22 cellular contexts compared by ENCODE assay signal in the genomic region with DNA sequence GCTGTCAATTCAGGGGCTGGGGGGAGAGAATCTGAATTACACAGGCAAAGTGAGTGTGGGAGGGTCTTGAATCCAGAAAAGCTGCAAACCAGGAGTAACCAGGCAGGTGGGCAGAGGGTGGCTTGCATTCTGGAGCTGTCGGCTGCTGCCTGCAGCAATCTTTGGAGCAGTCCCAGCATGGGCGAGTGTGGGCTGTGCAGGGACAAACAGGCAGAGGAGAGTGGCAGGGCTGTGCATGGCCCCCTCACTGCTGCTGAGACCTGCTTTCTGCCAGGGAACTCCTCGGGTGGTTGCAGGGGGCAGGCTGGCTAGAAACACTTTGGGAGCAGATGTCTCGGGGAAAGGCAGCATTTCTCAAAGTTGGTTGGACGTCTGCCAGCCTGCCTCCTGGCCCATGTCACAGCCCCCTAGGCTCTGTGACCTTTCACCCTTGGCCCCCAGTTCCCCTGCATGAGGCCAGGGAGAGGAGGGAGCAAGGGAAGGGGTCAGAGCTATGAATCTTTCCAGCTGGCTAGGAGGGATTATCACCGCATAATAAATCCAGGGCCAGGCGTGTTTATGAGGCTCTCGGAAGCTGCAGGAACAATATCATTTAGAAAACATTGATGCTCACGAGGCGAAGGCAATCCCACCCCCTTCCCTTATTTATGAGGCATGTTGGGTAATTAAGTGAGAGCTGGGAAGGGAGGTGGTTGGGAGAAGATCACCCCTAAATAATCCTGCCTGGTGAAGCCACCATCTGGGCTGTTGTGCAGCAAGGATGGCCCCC.
A peak's percentile ranks its signal among the peaks of the same experiment; 100 is the strongest.
DNase-seq lines count a peak whose midpoint lies in the region; ATAC-seq, FAIRE-seq and TF ChIP-seq lines count a peak whose summit lies in the region.
"Had no signal": no experiment of that assay in that cellular context is flagged by ENCODE, and none has a peak within 500 bp of the region (broad histone marks: within the 10 kb centered on the region; RNA-seq: fewer than 3 reads in every experiment).

No MANE protein-coding gene starts in this region.

- no peaks in the 10 kb centered on the region for H3K36me3 ChIP-seq in left lung
- H3K36me3 ChIP-seq: vagina had no signal

- TF ChIP-seq CTCF in D721Med (IDR thresholded peaks at IDR 0.05; ENCODE audit: insufficient read depth, missing control alignments) (no peak), brain (conservative IDR thresholded peaks at IDR 0.05) (no peak), left lung (IDR thresholded peaks at IDR 0.05) (no peak)

- H3K27me3 Mint-ChIP-seq in brain: peaks cover 8% of the 10 kb centered on the region
- H3K27me3 Mint-ChIP-seq in activated T-cell treated with anti-CD3 and anti-CD28 coated beads, Interleukin-2, amount 50 U/mL, for 4 hours (ENCODE audit: low read depth): peaks cover 15% of the 10 kb centered on the region
- H3K27me3 Mint-ChIP-seq: activated CD4-positive, alpha-beta T cell treated with anti-CD3 and anti-CD28 coated beads, Interleukin-2, amount 10 ng/mL, durations not matched to agents 24 days and 14 days had no signal

- DNase-seq in D721Med (ENCODE audit: insufficient read length, low spot score) (peak; percentile 75), HEK293T (ENCODE audit: extremely low spot score) (peak; percentile 15), posterior cingulate gyrus (peak in 8 of 10 donors; percentile 48 to 94 (median 74)), left lung (no peak), T-helper 9 cell (no peak)
- no peak for DNase-seq in activated T-cell treated with anti-CD3 and anti-CD28 coated beads, Interleukin-2, amount 50 U/mL, for 4 hours
- DNase-seq: activated CD4-positive, alpha-beta T cell treated with anti-CD3 and anti-CD28 coated beads, Interleukin-2, amount 10 ng/mL, durations not matched to agents 24 days and 14 days; activated CD8-positive, alpha-beta memory T cell treated with anti-CD3 and anti-CD28 coated beads, Interleukin-2, amount 10 ng/mL, durations not matched to agents 7 days and 5 days; CD4-positive, alpha-beta memory T cell; DMS53; erythroblast; HCEC 1CT; NCI-H1417 had no signal

- peaks cover 0 to 7% (median 0%) of the 10 kb centered on the region in 5 experiments for H3K9me3 Mint-ChIP-seq in brain
- peaks cover 4% of the 10 kb centered on the region for H3K9me3 Mint-ChIP-seq in activated T-cell treated with anti-CD3 and anti-CD28 coated beads, Interleukin-2, amount 50 U/mL, for 4 hours
- H3K9me3 Mint-ChIP-seq: activated CD4-positive, alpha-beta T cell treated with anti-CD3 and anti-CD28 coated beads, Interleukin-2, amount 10 ng/mL, durations not matched to agents 24 days and 14 days; activated T-helper 1 cell treated with anti-CD3 and anti-CD28 coated beads, Interleukin-12 subunit alpha, Interleukin-12 subunit beta, Interleukin-2, Interleukin-4 antibody, amounts not matched to agents 30 ng/mL and 10 ng/mL and 1 ng/mL, durations not matched to agents 14 hours and 24 hours and 36 hours; CD4-positive, alpha-beta memory T cell; T-helper 1 cell treated with Interleukin-12 subunit alpha and Interleukin-12 subunit beta and Interleukin-4 antibody, amounts not matched to agents 30 μg/mL and 1 μg/mL, for 36 hours had no signal

- ATAC-seq in left lung: no peak
- ATAC-seq in activated T-cell treated with anti-CD3 and anti-CD28 coated beads, Interleukin-2, amount 50 U/mL, for 4 hours: no peak
- ATAC-seq: activated CD8-positive, alpha-beta memory T cell treated with anti-CD3 and anti-CD28 coated beads, Interleukin-2, amount 10 ng/mL, durations not matched to agents 7 days and 5 days; activated naive CD4-positive, alpha-beta T cell treated with anti-CD3 and anti-CD28 coated beads, Interleukin-2, amount 50 U/mL, for 72 hours had no signal

- H3K4me3 Mint-ChIP-seq in brain: peak overlapping the region in 3 of 5 experiments; percentile 36 to 44 (median 39)
- H3K4me3 Mint-ChIP-seq in activated T-cell treated with anti-CD3 and anti-CD28 coated beads, Interleukin-2, amount 50 U/mL, for 4 hours: no peak overlapping the region
- H3K4me3 Mint-ChIP-seq: activated CD4-positive, alpha-beta T cell treated with anti-CD3 and anti-CD28 coated beads, Interleukin-2, amount 10 ng/mL, durations not matched to agents 24 days and 14 days; activated CD8-positive, alpha-beta memory T cell treated with anti-CD3 and anti-CD28 coated beads, Interleukin-2, amount 10 ng/mL, durations not matched to agents 7 days and 5 days; activated T-helper 1 cell treated with anti-CD3 and anti-CD28 coated beads, Interleukin-12 subunit alpha, Interleukin-12 subunit beta, Interleukin-2, Interleukin-4 antibody, amounts not matched to agents 30 ng/mL and 10 ng/mL and 1 ng/mL, durations not matched to agents 14 hours and 24 hours and 36 hours; CD4-positive, alpha-beta memory T cell; memory B cell; T-helper 1 cell treated with Interleukin-12 subunit alpha and Interleukin-12 subunit beta and Interleukin-4 antibody, amounts not matched to agents 30 μg/mL and 1 μg/mL, for 36 hours had no signal

- POLR2A ChIA-PET in HEK293T (lab: Yijun Ruan, JAX): no interaction called here

- FAIRE-seq in D721Med (lab: Jason Lieb, UNC): peak; percentile 69
- FAIRE-seq: astrocyte, frontal cortex had no signal

- peaks cover 0 to 15% of the 10 kb centered on the region in 2 donors for H3K27me3 ChIP-seq in left lung
- H3K27me3 ChIP-seq: vagina had no signal

- no peak overlapping the region for H3K4me3 ChIP-seq in left lung
- H3K4me3 ChIP-seq: vagina had no signal

- H3K9me3 ChIP-seq in left lung: no peaks in the 10 kb centered on the region
- H3K9me3 ChIP-seq: vagina had no signal

- H3K27ac ChIP-seq in left lung: no peak overlapping the region
- H3K27ac ChIP-seq: vagina had no signal

- H3K36me3 Mint-ChIP-seq in brain: no peaks in the 10 kb centered on the region
- no peaks in the 10 kb centered on the region for H3K36me3 Mint-ChIP-seq in activated T-cell treated with anti-CD3 and anti-CD28 coated beads, Interleukin-2, amount 50 U/mL, for 4 hours (ENCODE audit: insufficient read depth)
- H3K36me3 Mint-ChIP-seq: activated CD8-positive, alpha-beta memory T cell treated with anti-CD3 and anti-CD28 coated beads, Interleukin-2, amount 10 ng/mL, durations not matched to agents 7 days and 5 days; activated naive CD4-positive, alpha-beta T cell treated with anti-CD3 and anti-CD28 coated beads, Interleukin-2, amount 50 U/mL, for 72 hours; CD4-positive, alpha-beta memory T cell; IgD-negative memory B cell had no signal

- intact Hi-C loops in posterior cingulate gyrus (cut with DNase I): no loop called here
- intact Hi-C loops in left lung (cut with DNase I): no loop called here

- CTCF ChIA-PET in HEK293T (lab: Yijun Ruan, JAX): interaction anchor here (0.8 kb wide), 1 partner anchor 36 kb away, joined by 3 read pairs; no protein-coding TSS in a partner anchor

- H3K4me1 Mint-ChIP-seq in brain: peaks cover 69% of the 10 kb centered on the region
- peaks cover 2% of the 10 kb centered on the region for H3K4me1 Mint-ChIP-seq in activated T-cell treated with anti-CD3 and anti-CD28 coated beads, Interleukin-2, amount 50 U/mL, for 4 hours (ENCODE audit: low read depth)
- H3K4me1 Mint-ChIP-seq: CD4-positive, alpha-beta memory T cell; IgD-negative memory B cell; memory B cell had no signal

- H3K27ac Mint-ChIP-seq in brain: peak overlapping the region; percentile 40 to 86 (median 71)
- H3K27ac Mint-ChIP-seq: activated CD4-positive, alpha-beta T cell treated with anti-CD3 and anti-CD28 coated beads, Interleukin-2, amount 10 ng/mL, durations not matched to agents 24 days and 14 days; activated CD8-positive, alpha-beta memory T cell treated with anti-CD3 and anti-CD28 coated beads, Interleukin-2, amount 10 ng/mL, durations not matched to agents 7 days and 5 days; activated T-helper 1 cell treated with anti-CD3 and anti-CD28 coated beads, Interleukin-12 subunit alpha, Interleukin-12 subunit beta, Interleukin-2, Interleukin-4 antibody, amounts not matched to agents 30 ng/mL and 10 ng/mL and 1 ng/mL, durations not matched to agents 14 hours and 24 hours and 36 hours; CD4-positive, alpha-beta memory T cell; IgD-negative memory B cell; memory B cell; T-helper 1 cell treated with Interleukin-12 subunit alpha and Interleukin-12 subunit beta and Interleukin-4 antibody, amounts not matched to agents 30 μg/mL and 1 μg/mL, for 36 hours had no signal

- H3K4me1 ChIP-seq in left lung: no peaks in the 10 kb centered on the region
- H3K4me1 ChIP-seq: vagina had no signal

TF ChIP-seq in HEK293T, 16 proteins besides CTCF, POLR2A, EP300 and RAD21:
- TF ChIP-seq FOXM1 (IDR thresholded peaks at IDR 0.05; ENCODE audit: borderline replicate concordance) (no peak), ARNT (IDR thresholded peaks at IDR 0.05) (no peak), SP1 (IDR thresholded peaks at IDR 0.05) (no peak), TARDBP (IDR thresholded peaks at IDR 0.05) (no peak), HDGF (IDR thresholded peaks at IDR 0.05; ENCODE audit: borderline replicate concordance) (no peak)
- TF ChIP-seq, protein P1, sequence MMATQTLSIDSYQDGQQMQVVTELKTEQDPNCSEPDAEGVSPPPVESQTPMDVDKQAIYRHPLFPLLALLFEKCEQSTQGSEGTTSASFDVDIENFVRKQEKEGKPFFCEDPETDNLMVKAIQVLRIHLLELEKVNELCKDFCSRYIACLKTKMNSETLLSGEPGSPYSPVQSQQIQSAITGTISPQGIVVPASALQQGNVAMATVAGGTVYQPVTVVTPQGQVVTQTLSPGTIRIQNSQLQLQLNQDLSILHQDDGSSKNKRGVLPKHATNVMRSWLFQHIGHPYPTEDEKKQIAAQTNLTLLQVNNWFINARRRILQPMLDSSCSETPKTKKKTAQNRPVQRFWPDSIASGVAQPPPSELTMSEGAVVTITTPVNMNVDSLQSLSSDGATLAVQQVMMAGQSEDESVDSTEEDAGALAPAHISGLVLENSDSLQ (IDR thresholded peaks at IDR 0.05): peak; percentile 81

Comparison
In these comparisons a context has a peak if more than half of its experiments do, and no peak if none do; other contexts are left out.
1. DNase-seq: peak in D721Med (single experiment), HEK293T (single experiment) and posterior cingulate gyrus (8 of 10); none in left lung (0 of 2), T-helper 9 cell (single experiment) and activated T-cell treated with anti-CD3 and anti-CD28 coated beads, Interleukin-2, amount 50 U/mL, for 4 hours (single experiment).